ENCODE assay signal across 8 cellular contexts in the genomic region with DNA sequence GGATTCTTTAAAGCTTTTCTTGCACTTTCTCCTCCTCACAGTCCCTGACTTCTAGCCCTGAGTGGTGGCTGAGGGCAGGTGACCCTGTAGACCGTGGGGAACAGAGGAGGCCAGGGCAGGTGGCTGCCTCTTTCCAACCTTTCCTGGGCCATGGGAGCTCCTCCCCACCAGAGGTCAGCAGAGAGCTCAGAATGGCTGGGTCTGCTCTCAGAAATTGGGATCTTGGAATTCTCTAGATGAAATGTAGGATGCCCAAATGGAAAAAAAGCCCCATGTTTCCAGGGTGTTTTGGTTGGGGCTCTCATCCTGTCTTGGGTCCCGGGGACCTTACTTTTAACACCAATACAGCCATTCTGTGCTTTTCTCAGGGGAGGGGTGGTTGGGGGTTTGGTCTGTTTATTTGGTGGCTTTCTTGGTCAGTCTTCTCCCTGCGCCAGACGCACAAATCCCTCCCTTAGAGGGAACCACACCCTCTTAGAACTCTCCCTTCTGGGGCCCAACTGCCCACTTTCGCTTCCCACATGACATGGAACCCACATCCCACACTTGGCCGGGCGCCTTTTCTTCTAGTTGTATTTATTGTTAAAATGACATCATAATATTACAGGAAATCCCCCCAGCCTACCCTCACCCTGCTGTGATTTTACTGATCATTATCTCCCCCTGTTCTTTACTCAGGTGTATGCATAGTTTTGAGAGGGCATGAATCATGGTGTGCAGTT. TPM values are rescaled to one million over a fixed set of nuclear protein-coding genes. Genes with fewer than 3 reads are reported as not detected.
A peak's percentile ranks its signal among the peaks of the same experiment; 100 is the strongest.
DNase-seq lines count a peak whose midpoint lies in the region; ATAC-seq and TF ChIP-seq lines count a peak whose summit lies in the region.

No MANE protein-coding gene starts in this region.

- H3K27ac ChIP-seq in lower lobe of right lung, result no peak overlapping the region
- no peak overlapping the region for H3K27ac ChIP-seq in stomach

- H3K4me3 Mint-ChIP-seq in activated CD4-positive, alpha-beta T cell treated with anti-CD3 and anti-CD28 coated beads for 36 hours, result no peak overlapping the region

- peaks cover 11% of the 10 kb centered on the region for H3K4me1 Mint-ChIP-seq in activated CD4-positive, alpha-beta T cell treated with anti-CD3 and anti-CD28 coated beads for 36 hours

- no peaks in the 10 kb centered on the region for H3K9me3 ChIP-seq in lower lobe of right lung
- H3K9me3 ChIP-seq in stomach, result no peaks in the 10 kb centered on the region

- intact Hi-C loops in activated CD4-positive, alpha-beta T cell treated with anti-CD3 and anti-CD28 coated beads for 36 hours (cut with DNase I, micrococcal nuclease), result loop anchor here (1.0 to 5.0 kb wide), 5 partner anchors 207 to 533 kb away; no protein-coding TSS in a partner anchor
- intact Hi-C loops in lower lobe of right lung (cut with DNase I) (loop anchor here (5.0 kb wide), 1 partner anchor 352 kb away; no protein-coding TSS in a partner anchor), stomach (cut with DNase I; ENCODE audit: low total_unique reads) (loop anchor here (5.0 kb wide), 1 partner anchor 352 kb away; no protein-coding TSS in a partner anchor)

- H3K27me3 Mint-ChIP-seq in activated CD4-positive, alpha-beta T cell treated with anti-CD3 and anti-CD28 coated beads for 36 hours, result no peaks in the 10 kb centered on the region

- H3K27ac Mint-ChIP-seq in activated CD4-positive, alpha-beta T cell treated with anti-CD3 and anti-CD28 coated beads for 36 hours, result peak overlapping the region; percentile 27

- WGBS in stomach, 5 donors, result 25 to 38% (median 29%) methylated on average over 7 of the region's 7 CpGs

- no peak for TF ChIP-seq EP300 in stomach (IDR thresholded peaks at IDR 0.05)

- no peaks in the 10 kb centered on the region for H3K9me3 Mint-ChIP-seq in activated CD4-positive, alpha-beta T cell treated with anti-CD3 and anti-CD28 coated beads for 36 hours (ENCODE audit: low read depth)

- POLR2A ChIA-PET in activated CD4-positive, alpha-beta T cell treated with anti-CD3 and anti-CD28 coated beads for 36 hours (lab: Charles Lee), result no interaction called here

- no peak overlapping the region for H3K4me3 ChIP-seq in lower lobe of right lung
- no peak overlapping the region for H3K4me3 ChIP-seq in stomach

- H3K27me3 ChIP-seq in lower lobe of right lung (ENCODE audit: low read depth) (no peaks in the 10 kb centered on the region), stomach (no peaks in the 10 kb centered on the region)

- H3K4me1 ChIP-seq in lower lobe of right lung, result no peaks in the 10 kb centered on the region
- peaks cover 0 to 4% (median 0%) of the 10 kb centered on the region in 4 donors for H3K4me1 ChIP-seq in stomach

- no peaks in the 10 kb centered on the region for H3K36me3 Mint-ChIP-seq in activated CD4-positive, alpha-beta T cell treated with anti-CD3 and anti-CD28 coated beads for 36 hours (ENCODE audit: low read depth)

- peak; percentile 75 for ATAC-seq in activated CD4-positive, alpha-beta T cell treated with anti-CD3 and anti-CD28 coated beads for 36 hours
- peak; percentile 91 to 94 for ATAC-seq in lower lobe of right lung
- ATAC-seq in GM18867 (IDR thresholded peaks at IDR 0.05; ENCODE audit: unreplicated experiment), result no peak

- CTCF ChIA-PET in activated CD4-positive, alpha-beta T cell treated with anti-CD3 and anti-CD28 coated beads for 36 hours (lab: Charles Lee), result interaction anchor here (0.6 to 2.4 kb wide), 22 partner anchors 9 to 625 kb away, joined by 3 to 17 read pairs (median 4); no protein-coding TSS in a partner anchor

- TF ChIP-seq CTCF in lower lobe of right lung (IDR thresholded peaks at IDR 0.05) (peak; percentile 90), stomach (IDR thresholded peaks at IDR 0.05) (peak in 5 of 7 experiments; percentile 77 to 85 (median 82))

- TF ChIP-seq POLR2A in stomach (IDR thresholded peaks at IDR 0.05), result no peak

- DNase-seq in Ammon's horn (ENCODE audit: low spot score) (peak; percentile 71), GM19238 (ENCODE audit: insufficient read length, low spot score) (peak; percentile 50), NCI-H345 (lab: John Stamatoyannopoulos, UW) (peak; percentile 61), dermis blood vessel endothelial cell (peak; percentile 82), lower lobe of right lung (peak; percentile 68), stomach (peak; percentile 79)
- DNase-seq in activated CD4-positive, alpha-beta T cell treated with anti-CD3 and anti-CD28 coated beads for 36 hours, result peak; percentile 73

- H3K36me3 ChIP-seq in lower lobe of right lung (no peaks in the 10 kb centered on the region), stomach (no peaks in the 10 kb centered on the region)

RNA-seq across cellular contexts. Expression of a gene that starts 17.9 kb away (rescaled TPM):
- total RNA-seq in activated CD4-positive, alpha-beta T cell treated with anti-CD3 and anti-CD28 coated beads for 36 hours, result 100 to 1,000 TPM; 713 to 965 TPM
- 365 and 726 TPM in 2 replicates for total RNA-seq in dermis blood vessel endothelial cell
- 744 TPM for total RNA-seq in lower lobe of right lung
- total RNA-seq in stomach, result 1,000 to 10,000 TPM in 1 of 5 donors, 100 to 1,000 TPM in 4; 306 to 1,010 (median 502) TPM
- 100 to 1,000 TPM; 794 to 911 (median 842) TPM for polyA plus RNA-seq in stomach

RNA-seq across cellular contexts. Expression of a gene that starts 19.8 kb away (rescaled TPM):
- total RNA-seq in activated CD4-positive, alpha-beta T cell treated with anti-CD3 and anti-CD28 coated beads for 36 hours, result 1 to 10 TPM; 1.1 to 1.9 TPM
- total RNA-seq in dermis blood vessel endothelial cell (not detected in 2 replicates), lower lobe of right lung (0.97 TPM), stomach (10 to 100 TPM in 1 of 5 donors, 1 to 10 TPM in 1, under 1 TPM in 1, not detected in 2; 0.92 to 45.5 (median 2.6) TPM)
- under 1 TPM in 1 of 3 donors, not detected in 2; 0.15 TPM for polyA plus RNA-seq in stomach
